Comparison of ENCODE assay signal across 14 cellular contexts in the genomic region with DNA sequence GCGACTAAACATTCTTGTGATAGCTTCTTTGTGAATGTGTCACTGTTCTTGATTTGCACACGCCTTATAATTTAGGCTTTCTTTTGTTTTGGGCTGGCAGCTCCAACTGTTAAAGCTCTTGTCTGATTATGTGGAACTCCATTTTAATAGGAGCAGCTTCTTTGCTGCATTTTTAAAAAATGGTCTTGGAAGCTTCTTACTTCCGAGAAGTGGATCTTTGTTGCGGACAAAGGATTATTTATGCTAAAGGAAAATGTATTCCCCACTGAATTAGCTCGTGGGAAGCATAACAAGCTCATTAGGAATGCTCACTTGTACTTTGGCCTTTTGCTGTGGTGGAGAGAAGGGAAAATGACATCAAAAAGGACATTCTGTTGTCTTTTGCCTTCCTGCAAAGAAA. TPM values are rescaled to one million over a fixed set of nuclear protein-coding genes. Genes with fewer than 3 reads are reported as not detected.
DNase-seq lines count a peak whose midpoint lies in the region; ATAC-seq and TF ChIP-seq lines count a peak whose summit lies in the region.
"Had no signal": no experiment of that assay in that cellular context is flagged by ENCODE, and none has a peak within 500 bp of the region (broad histone marks: within the 10 kb centered on the region; RNA-seq: fewer than 3 reads in every experiment).

No MANE protein-coding gene starts in this region.

- no TSS peak for BruUV-seq in A673 (replicated peaks; lab: Mats Ljungman, UMichigan)

- H3K27ac ChIP-seq in A673 (ENCODE audit: low read depth, low read length, poor library complexity, severe bottlenecking) = no peak overlapping the region
- peak overlapping the region; percentile 69 for H3K27ac ChIP-seq in ectodermal cell (ENCODE audit: insufficient read depth, low read depth, low read length, poor library complexity, severe bottlenecking)
- H3K27ac ChIP-seq in mesodermal cell (ENCODE audit: low read depth, low read length, severe bottlenecking) = peak overlapping the region; percentile 45
- H3K27ac ChIP-seq: BLaER1 treated with 17β-estradiol and CSF1 and Interleukin-3, amounts not matched to agents 10 nM and 100 nM; right lobe of liver had no signal

- H3K4me1 ChIP-seq in A673 (ENCODE audit: insufficient read depth, low read length, poor library complexity, severe bottlenecking) (peaks cover 23% of the 10 kb centered on the region), ectodermal cell (ENCODE audit: control insufficient read depth, insufficient read depth, low read length) (peaks cover 6% of the 10 kb centered on the region), mesodermal cell (ENCODE audit: control insufficient read depth, insufficient read depth, low read length, poor library complexity, severe bottlenecking) (peaks cover 5% of the 10 kb centered on the region)
- H3K4me1 ChIP-seq: BLaER1 treated with 17β-estradiol and CSF1 and Interleukin-3, amounts not matched to agents 10 nM and 100 nM had no signal

- DNase-seq in A673 (ENCODE audit: low spot score) = peak; percentile 65
- DNase-seq in LHCN-M2 (ENCODE audit: low read depth) = peak; percentile 56
- DNase-seq in HPDE6-E6E7 (ENCODE audit: extremely low spot score) = no peak
- no peak for DNase-seq in NCI-H345 treated with DMSO at 0.1 percent for 48 hours (lab: John Stamatoyannopoulos, UW; ENCODE audit: unreplicated experiment)
- DNase-seq: activated CD4-positive, alpha-beta memory T cell treated with anti-CD3 and anti-CD28 coated beads for 36 hours; midbrain; NCI-H1436; right lobe of liver; T-helper 17 cell had no signal

- POLR2A ChIA-PET in A673 (lab: Charles Lee; ENCODE audit: low non-redundant PET) = no interaction called here

- intact Hi-C loops in A673 (cut with micrococcal nuclease; ENCODE audit: unreplicated experiment) = no loop called here

- ATAC-seq in activated CD4-positive, CD25-positive, alpha-beta regulatory T cell treated with anti-CD3 and anti-CD28 coated beads, Interleukin-2, amount 50 U/mL, for 24 hours = no peak
- ATAC-seq in GM19397 (IDR thresholded peaks at IDR 0.05; ENCODE audit: unreplicated experiment) = no peak
- ATAC-seq: T-helper 17 cell had no signal

- H3K4me3 ChIP-seq in A673 (ENCODE audit: low read depth, low read length, poor library complexity, severe bottlenecking) (peak overlapping the region; percentile 5), ectodermal cell (ENCODE audit: insufficient read depth, low read depth, low read length) (no peak overlapping the region), mesodermal cell (ENCODE audit: extremely low read depth, insufficient read depth, low read length, poor library complexity, severe bottlenecking) (no peak overlapping the region)
- H3K4me3 ChIP-seq: BLaER1 treated with 17β-estradiol and CSF1 and Interleukin-3, amounts not matched to agents 10 nM and 100 nM; right lobe of liver had no signal

- 73 to 79% methylated on average over 5 of the region's 5 CpGs for WGBS in ectodermal cell, 2 experiments
- 60 to 87% methylated on average over 4 to 5 of the region's 5 CpGs for WGBS in mesodermal cell (ENCODE audit: insufficient coverage in 2 of 2), 2 experiments

- no peak for TF ChIP-seq CTCF in A673 (conservative IDR thresholded peaks at IDR 0.05; ENCODE audit: low read depth, low read length)

- CTCF ChIA-PET in A673 (lab: Charles Lee) = interaction anchor here (0.6 kb wide), 1 partner anchor 112 kb away, joined by 3 read pairs; no protein-coding TSS in a partner anchor

- H3K9me3 ChIP-seq in A673 (ENCODE audit: low read depth, low read length, poor library complexity, severe bottlenecking) (peaks cover 6% of the 10 kb centered on the region), ectodermal cell (ENCODE audit: control insufficient read depth, low read length) (peaks cover 1% of the 10 kb centered on the region), mesodermal cell (ENCODE audit: control insufficient read depth, low read length) (peaks cover 4% of the 10 kb centered on the region)
- H3K9me3 ChIP-seq: right lobe of liver had no signal

- H3K27me3 ChIP-seq in A673 (replicated peaks; ENCODE audit: insufficient read depth, low read depth, low read length, poor library complexity) = no peaks in the 10 kb centered on the region
- H3K27me3 ChIP-seq in ectodermal cell (ENCODE audit: control insufficient read depth, insufficient read depth, low read length, poor library complexity, severe bottlenecking) = no peaks in the 10 kb centered on the region
- H3K27me3 ChIP-seq: BLaER1 treated with 17β-estradiol and CSF1 and Interleukin-3, amounts not matched to agents 10 nM and 100 nM; right lobe of liver had no signal

- H3K36me3 ChIP-seq in A673 (ENCODE audit: insufficient read depth, low read length, poor library complexity, severe bottlenecking) = no peaks in the 10 kb centered on the region
- H3K36me3 ChIP-seq in ectodermal cell (ENCODE audit: control insufficient read depth, insufficient read depth, low read length) = no peaks in the 10 kb centered on the region
- H3K36me3 ChIP-seq in mesodermal cell (ENCODE audit: control insufficient read depth, insufficient read depth, low read length) = no peaks in the 10 kb centered on the region
- H3K36me3 ChIP-seq: BLaER1 treated with 17β-estradiol and CSF1 and Interleukin-3, amounts not matched to agents 10 nM and 100 nM; right lobe of liver had no signal

RNA-seq across cellular contexts. Expression of a gene that starts 20.0 kb away (rescaled TPM):
- total RNA-seq in A673 (2021) = 44.8 and 46.3 TPM in 2 replicates
- total RNA-seq in LHCN-M2 (2014; rRNA removed) = 40.8 and 41.4 TPM in 2 replicates
- polyA plus RNA-seq in LHCN-M2 (2012) = 6.8 TPM
- polyA plus RNA-seq in ectodermal cell (2013, experiment 1 of 4) = 19.1 TPM
- polyA plus RNA-seq in ectodermal cell (2013, experiment 2 of 4) = 19.4 TPM
- 23.4 TPM for polyA plus RNA-seq in ectodermal cell (2013, experiment 3 of 4)
- polyA plus RNA-seq in ectodermal cell (2013, experiment 4 of 4) = 26.1 TPM
- polyA plus RNA-seq in mesodermal cell (2013, experiment 1 of 2) = 13.7 TPM
- polyA plus RNA-seq in mesodermal cell (2013, experiment 2 of 2) = 18.7 TPM

Comparison
In these comparisons a context has a peak if more than half of its experiments do, and no peak if none do; other contexts are left out.
1. DNase-seq: peak in A673 (single experiment) and LHCN-M2 (single experiment); none in HPDE6-E6E7 (single experiment) and NCI-H345 treated with DMSO at 0.1 percent for 48 hours (single experiment).